ENCODE assay signal across 16 cellular contexts in the genomic region with DNA sequence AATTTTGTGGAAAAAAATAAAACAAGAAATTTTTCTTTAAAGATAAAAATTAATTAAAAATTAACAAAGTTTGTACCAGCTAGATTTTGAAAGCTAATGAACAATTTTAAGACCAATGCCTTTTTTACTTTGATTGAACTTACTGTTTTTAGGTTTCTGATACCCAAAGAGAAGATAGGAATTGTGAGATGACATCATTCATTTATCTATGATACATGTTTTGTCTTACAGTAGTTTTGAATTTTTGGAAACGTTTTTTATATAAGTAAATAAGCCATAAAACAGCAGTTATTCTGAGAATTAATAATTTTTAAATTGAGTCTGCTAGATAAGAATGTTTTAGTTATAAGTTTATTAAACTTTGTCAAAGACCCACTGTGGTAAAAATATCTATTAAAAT.
"Had no signal": no experiment of that assay in that cellular context is flagged by ENCODE, and none has a peak within 500 bp of the region (broad histone marks: within the 10 kb centered on the region; RNA-seq: fewer than 3 reads in every experiment).

No MANE protein-coding gene starts in this region.

- DNase-seq: effector CD4-positive, alpha-beta T cell; endodermal cell; foreskin melanocyte; heart left ventricle; hippocampal formation; mucosa of descending colon; naive thymus-derived CD8-positive, alpha-beta T cell; ovary; right cardiac atrium; stimulated activated CD4-positive, alpha-beta T cell treated with anti-CD3 and anti-CD28 coated beads, Interleukin-4, amount 100 ng/mL, for 1 hour; stimulated activated naive CD8-positive, alpha-beta T cell treated with anti-CD3 and anti-CD28 coated beads, Interleukin-15, amount 100 ng/mL, for 72 hours; testis had no signal

- H3K4me3 ChIP-seq: coronary artery, heart left ventricle, mucosa of descending colon, ovary, testis, tibial nerve had no signal

- H3K9me3 ChIP-seq: mucosa of descending colon, ovary, testis, tibial nerve had no signal

- H3K4me1 ChIP-seq: testis, tibial nerve had no signal

- H3K27ac ChIP-seq: coronary artery, heart left ventricle, ovary, testis, tibial nerve had no signal

- H3K27me3 ChIP-seq: ovary, testis, tibial nerve had no signal

- H3K36me3 ChIP-seq: heart left ventricle, ovary, tibial nerve had no signal

- ATAC-seq: heart left ventricle; left lobe of liver; mucosa of descending colon; naive thymus-derived CD8-positive, alpha-beta T cell; right cardiac atrium; stimulated activated memory B cell treated with anti-CD40 and anti-IgM and Interleukin-4, amounts not matched to agents 10 μg/mL and 1 μg/mL and 100 μg/mL, for 72 hours; stimulated activated naive CD8-positive, alpha-beta T cell treated with anti-CD3 and anti-CD28 coated beads, Interleukin-15, amount 100 ng/mL, for 72 hours had no signal
